In genomic region chr19:5864725-5865486, GRCh38 we compare ENCODE assay signal across 1 cellular context.
A peak's percentile ranks its signal among the peaks of the same experiment; 100 is the strongest.
TF ChIP-seq lines count a peak whose summit lies in the region.

No MANE protein-coding gene starts in this region.

TF ChIP-seq in H1, 55 proteins besides CTCF, POLR2A, EP300 and RAD21:
- 0 out of 2 replicates have a peak, but pooled peaks have one; percentile 24 for TF ChIP-seq TEAD4 (IDR thresholded peaks at IDR 0.05; ENCODE audit: low read depth, low read length)
- no peak for TF ChIP-seq MAX (IDR thresholded peaks at IDR 0.05)
